Comparison of ENCODE assay signal across 1 cellular context in genomic region chr16:88969361-88969831, GRCh38.
TF ChIP-seq lines count a peak whose summit lies in the region.

No MANE protein-coding gene starts in this region.

TF ChIP-seq in WTC11, 78 proteins besides CTCF, POLR2A, EP300 and RAD21 (continued from another document):
- no peak for TF ChIP-seq E2F4 (CRISPR knock-in tag; IDR thresholded peaks at IDR 0.05; ENCODE audit: borderline replicate concordance, low read depth)
- TF ChIP-seq NFATC4 (CRISPR knock-in tag; IDR thresholded peaks at IDR 0.05), result no peak
- no peak for TF ChIP-seq NR2C2 (CRISPR knock-in tag; IDR thresholded peaks at IDR 0.05)
- no peak for TF ChIP-seq TCF7 (CRISPR knock-in tag; IDR thresholded peaks at IDR 0.05; ENCODE audit: low read depth)
- no peak for TF ChIP-seq ETV6 (CRISPR knock-in tag; IDR thresholded peaks at IDR 0.05)
